8 cellular contexts compared by ENCODE assay signal in genomic region chr10:43128958-43129706, GRCh38. TPM values are rescaled to one million over a fixed set of nuclear protein-coding genes. Genes with fewer than 3 reads are reported as not detected.
DNase-seq lines count a peak whose midpoint lies in the region; ATAC-seq and TF ChIP-seq lines count a peak whose summit lies in the region.

No MANE protein-coding gene starts in this region.

- H3K36me3 Mint-ChIP-seq in activated T-cell treated with anti-CD3 and anti-CD28 coated beads, Interleukin-2, amount 50 U/mL, for 4 hours (ENCODE audit: insufficient read depth) = no peaks in the 10 kb centered on the region

- intact Hi-C loops in breast epithelium (cut with DNase I; ENCODE audit: low total_unique reads) = no loop called here

- no peaks in the 10 kb centered on the region for H3K9me3 Mint-ChIP-seq in activated T-cell treated with anti-CD3 and anti-CD28 coated beads, Interleukin-2, amount 50 U/mL, for 4 hours

- H3K4me1 Mint-ChIP-seq in activated T-cell treated with anti-CD3 and anti-CD28 coated beads, Interleukin-2, amount 50 U/mL, for 4 hours (ENCODE audit: low read depth) = peaks cover 17% of the 10 kb centered on the region

- no peaks in the 10 kb centered on the region for H3K27me3 ChIP-seq in breast epithelium

- no peaks in the 10 kb centered on the region for H3K9me3 ChIP-seq in breast epithelium

- H3K27me3 Mint-ChIP-seq in activated T-cell treated with anti-CD3 and anti-CD28 coated beads, Interleukin-2, amount 50 U/mL, for 4 hours (ENCODE audit: low read depth) = no peaks in the 10 kb centered on the region

- no peak overlapping the region for H3K4me3 Mint-ChIP-seq in activated T-cell treated with anti-CD3 and anti-CD28 coated beads, Interleukin-2, amount 50 U/mL, for 4 hours

- TF ChIP-seq POLR2A in NB4 (IDR thresholded peaks at IDR 0.05; ENCODE audit: extremely low read depth, insufficient read length) (no peak), breast epithelium (IDR thresholded peaks at IDR 0.05) (no peak)

- H3K4me3 ChIP-seq in NB4 (ENCODE audit: low read depth, low read length) = no peak overlapping the region
- no peak overlapping the region for H3K4me3 ChIP-seq in breast epithelium

- H3K27ac ChIP-seq in breast epithelium = peak overlapping the region; percentile 61 to 90

- no peaks in the 10 kb centered on the region for H3K36me3 ChIP-seq in breast epithelium

- ATAC-seq in activated T-cell treated with anti-CD3 and anti-CD28 coated beads, Interleukin-2, amount 50 U/mL, for 4 hours = peak; percentile 80 to 84
- peak; percentile 66 for ATAC-seq in HG02588 (IDR thresholded peaks at IDR 0.05; ENCODE audit: unreplicated experiment)

- no peaks in the 10 kb centered on the region for H3K4me1 ChIP-seq in breast epithelium

- TF ChIP-seq CTCF in NB4 (IDR thresholded peaks at IDR 0.05; ENCODE audit: low read depth, low read length) = peak; percentile 4
- TF ChIP-seq CTCF in breast epithelium (IDR thresholded peaks at IDR 0.05) = no peak

- DNase-seq in activated T-cell treated with anti-CD3 and anti-CD28 coated beads, Interleukin-2, amount 50 U/mL, for 4 hours = no peak
- DNase-seq in activated T-cell treated with anti-CD3 and anti-CD28 coated beads for 4 hours = no peak
- DNase-seq in NB4 (ENCODE audit: low read depth) = peak; percentile 94
- peak in 1 of 2 donors; percentile 16 for DNase-seq in breast epithelium (ENCODE audit: low spot score in 2 of 2)
- peak; percentile 93 for DNase-seq in non-pigmented ciliary epithelial cell (ENCODE audit: low read depth)
- DNase-seq in NCI-H2029 (lab: John Stamatoyannopoulos, UW) = no peak
- no peak for DNase-seq in NCI-H82 treated with DMSO at 0.1 percent for 48 hours (lab: John Stamatoyannopoulos, UW; ENCODE audit: unreplicated experiment)

RNA-seq across cellular contexts. Expression of gene CSGALNACT2, which starts 9.1 kb away (rescaled TPM):
- total RNA-seq in activated T-cell treated with anti-CD3 and anti-CD28 coated beads, Interleukin-2, amount 50 U/mL, for 4 hours = 10 to 100 TPM; 14.7 to 19.5 (median 15.5) TPM
- 10 to 100 TPM; 21.6 to 35.5 (median 27.8) TPM for total RNA-seq in breast epithelium

RNA-seq across cellular contexts. Expression of gene RET, which starts 52.3 kb away (rescaled TPM):
- total RNA-seq in activated T-cell treated with anti-CD3 and anti-CD28 coated beads, Interleukin-2, amount 50 U/mL, for 4 hours = under 1 TPM; 0.13 to 0.41 (median 0.13) TPM
- total RNA-seq in breast epithelium = 1 to 10 TPM in 1 of 3 donors, under 1 TPM in 2; 0.66 to 1.8 (median 0.96) TPM

Comparison
In these comparisons a context has a peak if more than half of its experiments do, and no peak if none do; other contexts are left out.
1. DNase-seq: peak in NB4 (single experiment) and non-pigmented ciliary epithelial cell (single experiment); none in activated T-cell treated with anti-CD3 and anti-CD28 coated beads, Interleukin-2, amount 50 U/mL, for 4 hours (single experiment), activated T-cell treated with anti-CD3 and anti-CD28 coated beads for 4 hours (single experiment), NCI-H2029 (single experiment) and NCI-H82 treated with DMSO at 0.1 percent for 48 hours (single experiment).